27 cellular contexts compared by ENCODE assay signal in genomic region chr19:33766623-33767022, GRCh38. TPM values are rescaled to one million over a fixed set of nuclear protein-coding genes. Genes with fewer than 3 reads are reported as not detected.
"Had no signal": no experiment of that assay in that cellular context is flagged by ENCODE, and none has a peak within 500 bp of the region (broad histone marks: within the 10 kb centered on the region; RNA-seq: fewer than 3 reads in every experiment).

No MANE protein-coding gene starts in this region.

- H3K4me1 ChIP-seq: psoas muscle, right lobe of liver, thyroid gland, tibial nerve, vagina had no signal

- H3K9me3 Mint-ChIP-seq: naive thymus-derived CD8-positive, alpha-beta T cell; natural killer cell treated with Interleukin-12 subunit alpha and Interleukin-12 subunit beta and Interleukin-15 and Interleukin-18, amount 100 ng/mL, for 72 hours; nephron progenitor cell; neural crest cell; stimulated activated effector memory CD8-positive, alpha-beta T cell treated with anti-CD3 and anti-CD28 coated beads, Interleukin-12 subunit alpha, Interleukin-12 subunit beta, amount 100 ng/mL, for 72 hours; stimulated activated naive B cell treated with anti-CD40 and anti-IgM and Interleukin-4, amounts not matched to agents 10 μg/mL and 1 μg/mL and 100 μg/mL, for 72 hours; stimulated activated naive CD8-positive, alpha-beta T cell treated with anti-CD3 and anti-CD28 coated beads, Interleukin-15, Interleukin-2, amounts not matched to agents 100 ng/mL and 50 ng/mL, for 24 hours had no signal

- H3K27me3 ChIP-seq: pancreas, right lobe of liver, thyroid gland, upper lobe of left lung, vagina had no signal

- H3K36me3 Mint-ChIP-seq: naive thymus-derived CD8-positive, alpha-beta T cell; natural killer cell treated with Interleukin-12 subunit alpha and Interleukin-12 subunit beta and Interleukin-15 and Interleukin-18, amount 100 ng/mL, for 72 hours; stimulated activated effector memory CD8-positive, alpha-beta T cell treated with anti-CD3 and anti-CD28 coated beads, Interleukin-12 subunit alpha, Interleukin-12 subunit beta, amount 100 ng/mL, for 72 hours; stimulated activated naive B cell treated with anti-CD40 and anti-IgM and Interleukin-4, amounts not matched to agents 10 μg/mL and 1 μg/mL and 100 μg/mL, for 72 hours had no signal

- H3K27ac ChIP-seq: pancreas, psoas muscle, right lobe of liver, sigmoid colon, stomach, thoracic aorta, thyroid gland, tibial nerve, upper lobe of left lung, vagina had no signal

- H3K27ac Mint-ChIP-seq: natural killer cell treated with Interleukin-12 subunit alpha and Interleukin-12 subunit beta and Interleukin-15 and Interleukin-18, amount 100 ng/mL, for 72 hours; nephron progenitor cell; stimulated activated effector memory CD8-positive, alpha-beta T cell treated with anti-CD3 and anti-CD28 coated beads, Interleukin-12 subunit alpha, Interleukin-12 subunit beta, amount 100 ng/mL, for 72 hours; stimulated activated naive B cell treated with anti-CD40 and anti-IgM and Interleukin-4, amounts not matched to agents 10 μg/mL and 1 μg/mL and 100 μg/mL, for 72 hours; stimulated activated naive CD8-positive, alpha-beta T cell treated with anti-CD3 and anti-CD28 coated beads, Interleukin-15, Interleukin-2, amounts not matched to agents 100 ng/mL and 50 ng/mL, for 24 hours had no signal

- ATAC-seq: naive thymus-derived CD8-positive, alpha-beta T cell; natural killer cell treated with Interleukin-12 subunit alpha and Interleukin-12 subunit beta and Interleukin-15 and Interleukin-18, amount 100 ng/mL, for 72 hours; pancreas; psoas muscle; right cardiac atrium; right lobe of liver; stimulated activated effector memory CD8-positive, alpha-beta T cell treated with anti-CD3 and anti-CD28 coated beads, Interleukin-12 subunit alpha, Interleukin-12 subunit beta, amount 100 ng/mL, for 72 hours; stimulated activated naive B cell treated with anti-CD40 and anti-IgM and Interleukin-4, amounts not matched to agents 10 μg/mL and 1 μg/mL and 100 μg/mL, for 72 hours had no signal

- H3K9me3 ChIP-seq: pancreas, psoas muscle, right lobe of liver, sigmoid colon, stomach, thoracic aorta, thyroid gland, tibial nerve, upper lobe of left lung, vagina had no signal

- H3K36me3 ChIP-seq: pancreas, right lobe of liver, sigmoid colon, stomach, thoracic aorta, thyroid gland, tibial nerve, upper lobe of left lung, vagina had no signal

- FAIRE-seq: pancreas, small intestine, urothelium cell line had no signal

- H3K4me1 Mint-ChIP-seq: naive thymus-derived CD8-positive, alpha-beta T cell; nephron progenitor cell; neural crest cell; stimulated activated effector memory CD8-positive, alpha-beta T cell treated with anti-CD3 and anti-CD28 coated beads, Interleukin-12 subunit alpha, Interleukin-12 subunit beta, amount 100 ng/mL, for 72 hours; stimulated activated naive B cell treated with anti-CD40 and anti-IgM and Interleukin-4, amounts not matched to agents 10 μg/mL and 1 μg/mL and 100 μg/mL, for 72 hours had no signal

- DNase-seq: naive thymus-derived CD8-positive, alpha-beta T cell; nephron progenitor cell; occipital lobe; pancreas; psoas muscle; right cardiac atrium; right lobe of liver; sigmoid colon; small intestine; stimulated activated CD4-positive, alpha-beta T cell treated with anti-CD3 and anti-CD28 coated beads, Interleukin-15, amount 100 ng/mL, for 24 hours; stimulated activated CD4-positive, alpha-beta T cell treated with anti-CD3 and anti-CD28 coated beads, Interleukin-2, amount 100 ng/mL, for 24 hours; stimulated activated CD4-positive, alpha-beta T cell treated with anti-CD3 and anti-CD28 coated beads, Interleukin-2, amount 100 ng/mL, for 48 hours; stimulated activated CD4-positive, alpha-beta T cell treated with anti-CD3 and anti-CD28 coated beads, Interleukin-4, amount 100 ng/mL, for 24 hours; stimulated activated naive B cell treated with anti-CD40 and anti-IgM and Interleukin-4, amounts not matched to agents 10 μg/mL and 1 μg/mL and 100 μg/mL, for 72 hours; stimulated activated naive CD4-positive, alpha-beta T cell treated with Interleukin-2 at 50 U/mL for 16 hours; stomach; thyroid gland; trophoblast cell had no signal

- H3K4me3 ChIP-seq: pancreas, psoas muscle, right lobe of liver, sigmoid colon, stomach, thoracic aorta, thyroid gland, tibial nerve, upper lobe of left lung, vagina had no signal

- H3K4me3 Mint-ChIP-seq: naive thymus-derived CD8-positive, alpha-beta T cell; natural killer cell treated with Interleukin-12 subunit alpha and Interleukin-12 subunit beta and Interleukin-15 and Interleukin-18, amount 100 ng/mL, for 72 hours; nephron progenitor cell; neural crest cell; stimulated activated effector memory CD8-positive, alpha-beta T cell treated with anti-CD3 and anti-CD28 coated beads, Interleukin-12 subunit alpha, Interleukin-12 subunit beta, amount 100 ng/mL, for 72 hours; stimulated activated naive B cell treated with anti-CD40 and anti-IgM and Interleukin-4, amounts not matched to agents 10 μg/mL and 1 μg/mL and 100 μg/mL, for 72 hours; stimulated activated naive CD8-positive, alpha-beta T cell treated with anti-CD3 and anti-CD28 coated beads, Interleukin-15, Interleukin-2, amounts not matched to agents 100 ng/mL and 50 ng/mL, for 24 hours had no signal

RNA-seq across cellular contexts. Expression of gene KCTD15, which starts 30.0 kb away (rescaled TPM):
- polyA plus RNA-seq: naive thymus-derived CD8-positive, alpha-beta T cell had no signal
